ENCODE assay signal across 1 cellular context in the genomic region with DNA sequence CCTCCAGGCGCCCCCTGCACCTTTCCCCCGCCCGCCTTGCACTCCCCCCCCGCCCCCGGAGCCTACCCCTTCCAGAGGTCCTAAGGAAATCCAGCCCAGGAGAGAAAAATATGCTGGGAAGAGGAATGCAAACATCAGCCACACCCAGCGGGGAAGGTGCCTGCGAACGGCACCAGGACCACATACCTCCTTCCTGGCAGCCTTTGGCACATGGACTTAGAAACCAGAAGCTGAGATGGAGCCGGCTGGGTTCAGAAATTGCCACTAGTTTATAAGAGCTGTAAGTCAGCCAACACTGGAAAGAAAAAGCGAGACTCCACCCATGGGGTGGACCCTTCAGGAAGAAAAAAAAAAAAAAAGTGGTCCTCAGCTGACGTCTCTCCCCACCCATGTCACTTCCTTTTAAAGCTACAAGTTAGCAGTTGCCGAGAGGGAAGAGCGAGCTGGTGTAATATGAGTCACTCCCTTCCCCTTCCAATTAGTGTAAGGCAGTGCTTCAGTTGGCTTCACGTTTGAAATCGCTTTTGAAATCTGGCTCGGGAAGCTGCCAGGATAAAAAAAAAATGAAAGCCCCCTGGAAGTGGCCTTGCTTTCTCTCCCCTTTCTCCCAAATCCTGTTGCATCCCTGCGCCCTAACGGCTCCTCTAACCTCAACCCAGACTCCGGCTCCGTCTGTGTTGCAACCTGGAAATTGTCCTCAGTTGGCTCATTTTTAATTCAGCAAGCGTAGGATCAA.
TF ChIP-seq lines count a peak whose summit lies in the region.

A gene with protein sequence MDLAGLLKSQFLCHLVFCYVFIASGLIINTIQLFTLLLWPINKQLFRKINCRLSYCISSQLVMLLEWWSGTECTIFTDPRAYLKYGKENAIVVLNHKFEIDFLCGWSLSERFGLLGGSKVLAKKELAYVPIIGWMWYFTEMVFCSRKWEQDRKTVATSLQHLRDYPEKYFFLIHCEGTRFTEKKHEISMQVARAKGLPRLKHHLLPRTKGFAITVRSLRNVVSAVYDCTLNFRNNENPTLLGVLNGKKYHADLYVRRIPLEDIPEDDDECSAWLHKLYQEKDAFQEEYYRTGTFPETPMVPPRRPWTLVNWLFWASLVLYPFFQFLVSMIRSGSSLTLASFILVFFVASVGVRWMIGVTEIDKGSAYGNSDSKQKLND (minus strand): TSS at position 310 of the 736 bp plus-strand sequence. CDS start 41,848 bp downstream, outside the sequence.

TF ChIP-seq in HCT116, 20 proteins besides CTCF, POLR2A, EP300 and RAD21 (continued from another document):
- TF ChIP-seq ELF1 (IDR thresholded peaks at IDR 0.05; ENCODE audit: borderline replicate concordance, low read depth) (no peak), TCF7L2 (IDR thresholded peaks at IDR 0.05; ENCODE audit: borderline replicate concordance, extremely low read depth, insufficient read depth, insufficient read length) (no peak), CBX3 (IDR thresholded peaks at IDR 0.05; ENCODE audit: low read depth) (no peak; the same call in 1 of the 2 replicates), JUND (IDR thresholded peaks at IDR 0.05) (peak; percentile 68), SRF (IDR thresholded peaks at IDR 0.05; ENCODE audit: low read depth) (peak; percentile 97), FOSL1 (IDR thresholded peaks at IDR 0.05; ENCODE audit: low read depth) (peak; percentile 67), YY1 (IDR thresholded peaks at IDR 0.05; ENCODE audit: extremely low read depth, insufficient replicate concordance, low read depth, low read length) (no peak), EZH2phosphoT487 (IDR thresholded peaks at IDR 0.05; ENCODE audit: borderline replicate concordance) (no peak), EGR1 (IDR thresholded peaks at IDR 0.05; ENCODE audit: low read depth) (no peak)
- TF ChIP-seq, protein P1, sequence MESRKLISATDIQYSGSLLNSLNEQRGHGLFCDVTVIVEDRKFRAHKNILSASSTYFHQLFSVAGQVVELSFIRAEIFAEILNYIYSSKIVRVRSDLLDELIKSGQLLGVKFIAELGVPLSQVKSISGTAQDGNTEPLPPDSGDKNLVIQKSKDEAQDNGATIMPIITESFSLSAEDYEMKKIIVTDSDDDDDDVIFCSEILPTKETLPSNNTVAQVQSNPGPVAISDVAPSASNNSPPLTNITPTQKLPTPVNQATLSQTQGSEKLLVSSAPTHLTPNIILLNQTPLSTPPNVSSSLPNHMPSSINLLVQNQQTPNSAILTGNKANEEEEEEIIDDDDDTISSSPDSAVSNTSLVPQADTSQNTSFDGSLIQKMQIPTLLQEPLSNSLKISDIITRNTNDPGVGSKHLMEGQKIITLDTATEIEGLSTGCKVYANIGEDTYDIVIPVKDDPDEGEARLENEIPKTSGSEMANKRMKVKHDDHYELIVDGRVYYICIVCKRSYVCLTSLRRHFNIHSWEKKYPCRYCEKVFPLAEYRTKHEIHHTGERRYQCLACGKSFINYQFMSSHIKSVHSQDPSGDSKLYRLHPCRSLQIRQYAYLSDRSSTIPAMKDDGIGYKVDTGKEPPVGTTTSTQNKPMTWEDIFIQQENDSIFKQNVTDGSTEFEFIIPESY (IDR thresholded peaks at IDR 0.05; ENCODE audit: extremely low read depth, insufficient replicate concordance, low read length): no peak
